Comparison of ENCODE assay signal across 8 cellular contexts in genomic region chr9:68780735-68781134, GRCh38.
DNase-seq lines count a peak whose midpoint lies in the region; TF ChIP-seq lines count a peak whose summit lies in the region.

No MANE protein-coding gene starts in this region.

- POLR2A ChIA-PET in activated CD4-positive, alpha-beta memory T cell treated with anti-CD3 and anti-CD28 coated beads, Interleukin-2, amount 10 ng/mL, durations not matched to agents 7 days and 5 days (lab: Charles Lee), result interaction anchor here (2.0 to 2.4 kb wide), 2 partner anchors 19 to 239 kb away, joined by 5 to 7 read pairs; no protein-coding TSS in a partner anchor

- H3K4me3 ChIP-seq in kidney epithelial cell (ENCODE audit: low read depth, low read length) (peak overlapping the region; percentile 69), tibial nerve (peak overlapping the region; percentile 65 to 90 (median 76))

- peaks cover 12% of the 10 kb centered on the region for H3K4me1 Mint-ChIP-seq in activated CD4-positive, alpha-beta T cell treated with anti-CD3 and anti-CD28 coated beads, Interleukin-2, amount 10 ng/mL, durations not matched to agents 24 days and 14 days
- H3K4me1 Mint-ChIP-seq in activated CD4-positive, alpha-beta memory T cell treated with anti-CD3 and anti-CD28 coated beads, Interleukin-2, amount 10 ng/mL, durations not matched to agents 7 days and 5 days, result peaks cover 5% of the 10 kb centered on the region

- peaks cover 2% of the 10 kb centered on the region for H3K36me3 Mint-ChIP-seq in activated CD4-positive, alpha-beta T cell treated with anti-CD3 and anti-CD28 coated beads, Interleukin-2, amount 10 ng/mL, durations not matched to agents 24 days and 14 days (ENCODE audit: low read depth)
- no peaks in the 10 kb centered on the region for H3K36me3 Mint-ChIP-seq in activated CD4-positive, alpha-beta memory T cell treated with anti-CD3 and anti-CD28 coated beads, Interleukin-2, amount 10 ng/mL, durations not matched to agents 7 days and 5 days (ENCODE audit: low read depth)

- no peak overlapping the region for H3K4me3 Mint-ChIP-seq in activated CD4-positive, alpha-beta T cell treated with anti-CD3 and anti-CD28 coated beads, Interleukin-2, amount 10 ng/mL, durations not matched to agents 24 days and 14 days
- no peak overlapping the region for H3K4me3 Mint-ChIP-seq in activated CD4-positive, alpha-beta memory T cell treated with anti-CD3 and anti-CD28 coated beads, Interleukin-2, amount 10 ng/mL, durations not matched to agents 7 days and 5 days

- peak overlapping the region in 3 of 4 donors; percentile 88 to 95 (median 90) for H3K27ac ChIP-seq in tibial nerve

- no peak for TF ChIP-seq POLR2A in tibial nerve (IDR thresholded peaks at IDR 0.05)

- H3K27me3 Mint-ChIP-seq in activated CD4-positive, alpha-beta T cell treated with anti-CD3 and anti-CD28 coated beads, Interleukin-2, amount 10 ng/mL, durations not matched to agents 24 days and 14 days, result peaks cover 2% of the 10 kb centered on the region
- H3K27me3 Mint-ChIP-seq in activated CD4-positive, alpha-beta memory T cell treated with anti-CD3 and anti-CD28 coated beads, Interleukin-2, amount 10 ng/mL, durations not matched to agents 7 days and 5 days, result no peaks in the 10 kb centered on the region

- DNase-seq in activated CD4-positive, alpha-beta T cell treated with anti-CD3 and anti-CD28 coated beads, Interleukin-2, amount 10 ng/mL, durations not matched to agents 24 days and 14 days, result peak; percentile 71
- no peak for DNase-seq in activated CD4-positive, alpha-beta T cell treated with anti-CD3 and anti-CD28 coated beads for 1 hour
- DNase-seq in activated CD4-positive, alpha-beta memory T cell treated with anti-CD3 and anti-CD28 coated beads, Interleukin-2, amount 10 ng/mL, durations not matched to agents 7 days and 5 days, result peak; percentile 21
- DNase-seq in kidney epithelial cell (ENCODE audit: low read depth) (no peak), tibial nerve (ENCODE audit: low spot score in 2 of 2) (no peak), NCI-H2029 treated with DMSO at 0.1 percent for 48 hours (lab: John Stamatoyannopoulos, UW) (no peak), NCI-H345 (lab: John Stamatoyannopoulos, UW) (no peak)
- no peak for DNase-seq in central memory CD4-positive, alpha-beta T cell

- H3K27me3 ChIP-seq in kidney epithelial cell (ENCODE audit: control insufficient read depth, insufficient read depth, low read length), result no peaks in the 10 kb centered on the region
- no peaks in the 10 kb centered on the region for H3K27me3 ChIP-seq in tibial nerve

- no peaks in the 10 kb centered on the region for H3K9me3 ChIP-seq in tibial nerve

- no peaks in the 10 kb centered on the region for H3K9me3 Mint-ChIP-seq in activated CD4-positive, alpha-beta T cell treated with anti-CD3 and anti-CD28 coated beads, Interleukin-2, amount 10 ng/mL, durations not matched to agents 24 days and 14 days
- no peaks in the 10 kb centered on the region for H3K9me3 Mint-ChIP-seq in activated CD4-positive, alpha-beta memory T cell treated with anti-CD3 and anti-CD28 coated beads, Interleukin-2, amount 10 ng/mL, durations not matched to agents 7 days and 5 days

- H3K36me3 ChIP-seq in kidney epithelial cell (ENCODE audit: control insufficient read depth, insufficient read depth, low read length) (no peaks in the 10 kb centered on the region), tibial nerve (no peaks in the 10 kb centered on the region)

- intact Hi-C loops in activated CD4-positive, alpha-beta T cell treated with anti-CD3 and anti-CD28 coated beads, Interleukin-2, amount 10 ng/mL, durations not matched to agents 24 days and 14 days (cut with micrococcal nuclease), result loop anchor here (1.0 to 5.0 kb wide), 6 partner anchors 13 to 247 kb away; no protein-coding TSS in a partner anchor

- H3K4me1 ChIP-seq in tibial nerve, result peaks cover 0 to 63% (median 38%) of the 10 kb centered on the region in 4 donors

- CTCF ChIA-PET in activated CD4-positive, alpha-beta memory T cell treated with anti-CD3 and anti-CD28 coated beads, Interleukin-2, amount 10 ng/mL, durations not matched to agents 7 days and 5 days (lab: Charles Lee), result interaction anchor here (1.2 to 1.6 kb wide), 3 partner anchors 194 to 239 kb away, joined by 3 to 6 read pairs (median 3); no protein-coding TSS in a partner anchor

- no peak for TF ChIP-seq EP300 in tibial nerve (IDR thresholded peaks at IDR 0.05)

- 17 to 19% methylated on average over 7 of the region's 7 CpGs for WGBS in tibial nerve, 2 donors

- no peak overlapping the region for H3K27ac Mint-ChIP-seq in activated CD4-positive, alpha-beta T cell treated with anti-CD3 and anti-CD28 coated beads, Interleukin-2, amount 10 ng/mL, durations not matched to agents 24 days and 14 days
- no peak overlapping the region for H3K27ac Mint-ChIP-seq in activated CD4-positive, alpha-beta memory T cell treated with anti-CD3 and anti-CD28 coated beads, Interleukin-2, amount 10 ng/mL, durations not matched to agents 7 days and 5 days

- TF ChIP-seq CTCF in kidney epithelial cell (IDR thresholded peaks at IDR 0.05; ENCODE audit: insufficient read depth, low read length, poor library complexity, severe bottlenecking), result no peak
- TF ChIP-seq CTCF in tibial nerve (IDR thresholded peaks at IDR 0.05), result no peak

Comparison
In these comparisons a context has a peak if more than half of its experiments do, and no peak if none do; other contexts are left out.
1. DNase-seq: peak in activated CD4-positive, alpha-beta T cell treated with anti-CD3 and anti-CD28 coated beads, Interleukin-2, amount 10 ng/mL, durations not matched to agents 24 days and 14 days (single experiment) and activated CD4-positive, alpha-beta memory T cell treated with anti-CD3 and anti-CD28 coated beads, Interleukin-2, amount 10 ng/mL, durations not matched to agents 7 days and 5 days (single experiment); none in activated CD4-positive, alpha-beta T cell treated with anti-CD3 and anti-CD28 coated beads for 1 hour (single experiment), kidney epithelial cell (single experiment), tibial nerve (0 of 2), NCI-H2029 treated with DMSO at 0.1 percent for 48 hours (single experiment), NCI-H345 (single experiment) and central memory CD4-positive, alpha-beta T cell (single experiment).